Comparison of ENCODE assay signal across 21 cellular contexts in the genomic region with DNA sequence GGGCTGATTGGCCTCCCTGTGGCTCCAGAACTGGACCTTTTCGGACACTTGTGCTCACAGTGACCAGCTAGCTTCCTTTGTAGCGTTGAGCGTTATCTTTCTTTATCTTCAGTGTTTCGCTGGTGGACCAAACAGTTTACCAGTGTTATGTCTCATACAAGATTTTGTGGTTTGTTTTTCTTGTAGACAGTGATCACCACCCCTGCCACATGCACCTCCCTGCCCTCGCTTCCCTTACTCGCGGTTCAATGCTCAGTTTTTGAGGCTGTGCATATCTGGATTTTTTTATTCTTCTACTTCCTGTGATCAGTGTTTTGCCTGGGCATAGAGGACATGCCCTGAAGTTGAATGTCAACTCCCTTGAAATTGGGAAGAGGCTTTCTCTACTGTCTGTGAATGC. TPM values are rescaled to one million over a fixed set of nuclear protein-coding genes. Genes with fewer than 3 reads are reported as not detected.
DNase-seq lines count a peak whose midpoint lies in the region; ATAC-seq and TF ChIP-seq lines count a peak whose summit lies in the region.
"Had no signal": no experiment of that assay in that cellular context is flagged by ENCODE, and none has a peak within 500 bp of the region (broad histone marks: within the 10 kb centered on the region; RNA-seq: fewer than 3 reads in every experiment).

No MANE protein-coding gene starts in this region.

- no peaks in the 10 kb centered on the region for H3K9me3 Mint-ChIP-seq in effector memory CD8-positive, alpha-beta T cell
- peaks cover 4% of the 10 kb centered on the region for H3K9me3 Mint-ChIP-seq in natural killer cell treated with Interleukin-12 subunit alpha and Interleukin-12 subunit beta and Interleukin-15 and Interleukin-18, amount 100 ng/mL, for 72 hours
- peaks cover 5 to 9% of the 10 kb centered on the region in 2 experiments for H3K9me3 Mint-ChIP-seq in H9

- no peaks in the 10 kb centered on the region for H3K79me1 ChIP-seq in H9 (ENCODE audit: insufficient read depth, low read depth, low read length, poor library complexity, severe bottlenecking)

- no peaks in the 10 kb centered on the region for H3K23me2 ChIP-seq in H9 (ENCODE audit: insufficient read length, low read depth, low read length, poor library complexity, severe bottlenecking)

- no peak overlapping the region for H2AK5ac ChIP-seq in H9 (ENCODE audit: insufficient read length, low read length)

- H2BK20ac ChIP-seq in H9 (ENCODE audit: low read depth, low read length, poor library complexity, severe bottlenecking): no peak overlapping the region

- no CpG with 5 or more reads among the region's 7 CpGs for WGBS in H9 (ENCODE audit: extremely low coverage, insufficient read length, low lambda C conversion rate)

- peaks cover 30% of the 10 kb centered on the region; the same call in 1 of the 2 replicates for H3K9me3 ChIP-seq in Loucy (ENCODE audit: insufficient read depth, low read depth, low read length)
- no peaks in the 10 kb centered on the region for H3K9me3 ChIP-seq in H9 (ENCODE audit: control insufficient read depth, low read depth, low read length)
- H3K9me3 ChIP-seq: HAP-1 had no signal

- H3K79me2 ChIP-seq in Loucy (ENCODE audit: insufficient read depth, low read length): no peaks in the 10 kb centered on the region
- no peaks in the 10 kb centered on the region for H3K79me2 ChIP-seq in H9 (ENCODE audit: insufficient read depth, low read length)

- H3K9me2 ChIP-seq in Loucy (replicated peaks; ENCODE audit: low read depth, low read length): no peaks in the 10 kb centered on the region

- peak; percentile 33 for ATAC-seq in effector memory CD8-positive, alpha-beta T cell (replicated peaks)
- no peak for ATAC-seq in natural killer cell treated with Interleukin-12 subunit alpha and Interleukin-12 subunit beta and Interleukin-15 and Interleukin-18, amount 100 ng/mL, for 72 hours
- ATAC-seq in GM18498 (IDR thresholded peaks at IDR 0.05; ENCODE audit: unreplicated experiment): no peak
- ATAC-seq: A549 had no signal

- H2BK12ac ChIP-seq in H9 (ENCODE audit: insufficient read length, low read depth, low read length): no peak overlapping the region

- no peak overlapping the region for H4K8ac ChIP-seq in H9 (replicated peaks; ENCODE audit: insufficient read length, low read depth, low read length)

- no peaks in the 10 kb centered on the region for H3K36me3 ChIP-seq in Loucy (ENCODE audit: insufficient read depth, low read length)
- H3K36me3 ChIP-seq: HAP-1 had no signal

- no peak overlapping the region for H2AFZ ChIP-seq in Loucy (ENCODE audit: low read length)
- H2AFZ ChIP-seq in H9 (ENCODE audit: low read length): no peak overlapping the region

- peaks cover 10 to 36% of the 10 kb centered on the region in 2 donors for H3K27me3 Mint-ChIP-seq in effector memory CD8-positive, alpha-beta T cell
- peaks cover 0 to 3% of the 10 kb centered on the region in 2 donors for H3K27me3 Mint-ChIP-seq in natural killer cell treated with Interleukin-12 subunit alpha and Interleukin-12 subunit beta and Interleukin-15 and Interleukin-18, amount 100 ng/mL, for 72 hours
- H3K27me3 Mint-ChIP-seq in H9 (ENCODE audit: low read depth): peaks cover 39% of the 10 kb centered on the region

- no peak for TF ChIP-seq CTCF in Loucy (conservative IDR thresholded peaks at IDR 0.05; ENCODE audit: low read length)
- no peak for TF ChIP-seq CTCF in H9 (conservative IDR thresholded peaks at IDR 0.05)

- H3K4me1 ChIP-seq in Loucy (ENCODE audit: insufficient read depth, low read length, poor library complexity, severe bottlenecking): no peaks in the 10 kb centered on the region
- H3K4me1 ChIP-seq in H9 (ENCODE audit: insufficient read depth, low read length): no peaks in the 10 kb centered on the region
- H3K4me1 ChIP-seq: A549 had no signal

- H2BK5ac ChIP-seq in H9 (ENCODE audit: insufficient read length, low read length): no peak overlapping the region

- H3K18ac ChIP-seq in H9 (ENCODE audit: insufficient read length, low read depth, low read length): no peak overlapping the region

- no peak overlapping the region for H2BK120ac ChIP-seq in H9 (ENCODE audit: low read depth, low read length, poor library complexity, severe bottlenecking)

- H3K4me3 ChIP-seq in Loucy (ENCODE audit: low read length, poor library complexity, severe bottlenecking): no peak overlapping the region
- H3K4me3 ChIP-seq: A549, HAP-1 had no signal

- no peak overlapping the region for H3K27ac Mint-ChIP-seq in effector memory CD8-positive, alpha-beta T cell
- H3K27ac Mint-ChIP-seq in natural killer cell treated with Interleukin-12 subunit alpha and Interleukin-12 subunit beta and Interleukin-15 and Interleukin-18, amount 100 ng/mL, for 72 hours: no peak overlapping the region
- peak overlapping the region in 1 of 3 experiments; percentile 31; a peak in 1 of 7 replicates for H3K27ac Mint-ChIP-seq in H9
- H3K27ac Mint-ChIP-seq: B cell had no signal

- no peak overlapping the region for H3K4ac ChIP-seq in H9 (ENCODE audit: low read depth, low read length)

- H3K4me3 Mint-ChIP-seq in effector memory CD8-positive, alpha-beta T cell: peak overlapping the region; percentile 9 to 11
- peak overlapping the region; percentile 47 for H3K4me3 Mint-ChIP-seq in natural killer cell treated with Interleukin-12 subunit alpha and Interleukin-12 subunit beta and Interleukin-15 and Interleukin-18, amount 100 ng/mL, for 72 hours
- H3K4me3 Mint-ChIP-seq in H9: no peak overlapping the region
- H3K4me3 Mint-ChIP-seq: B cell had no signal

- H3K9ac ChIP-seq in Loucy (ENCODE audit: low read depth, low read length, poor library complexity, severe bottlenecking) (no peak overlapping the region), H9 (ENCODE audit: extremely low read depth, insufficient read length, low read length) (no peak overlapping the region)
- H3K9ac ChIP-seq: KMS-11 had no signal

- no peak overlapping the region for H2BK15ac ChIP-seq in H9 (ENCODE audit: low read depth, low read length)

- no peak overlapping the region for H3K27ac ChIP-seq in H9 (ENCODE audit: insufficient read length, low read depth, low read length)
- H3K27ac ChIP-seq: A549, KMS-11 had no signal

- no peak overlapping the region for H4K5ac ChIP-seq in H9 (ENCODE audit: insufficient read length, low read depth, low read length)

- H4K20me1 ChIP-seq in Loucy (ENCODE audit: insufficient read depth, low read length, poor library complexity, severe bottlenecking): no peaks in the 10 kb centered on the region
- H4K20me1 ChIP-seq in H9 (ENCODE audit: control insufficient read depth, insufficient read depth, insufficient read length): no peaks in the 10 kb centered on the region

- H3K23ac ChIP-seq in H9 (ENCODE audit: insufficient read length, low read depth, low read length): no peak overlapping the region

- no peaks in the 10 kb centered on the region for H3K27me3 ChIP-seq in Loucy (ENCODE audit: insufficient read depth, low read length, poor library complexity, severe bottlenecking)
- H3K27me3 ChIP-seq in H9 (ENCODE audit: insufficient read depth, low read length): no peaks in the 10 kb centered on the region

- no peaks in the 10 kb centered on the region for H3K36me3 Mint-ChIP-seq in effector memory CD8-positive, alpha-beta T cell (ENCODE audit: insufficient read depth)
- no peaks in the 10 kb centered on the region for H3K36me3 Mint-ChIP-seq in natural killer cell treated with Interleukin-12 subunit alpha and Interleukin-12 subunit beta and Interleukin-15 and Interleukin-18, amount 100 ng/mL, for 72 hours
- H3K36me3 Mint-ChIP-seq in H9 (ENCODE audit: insufficient read depth in 1 of 3, low read depth in 3 of 3): peaks cover 4 to 10% (median 5%) of the 10 kb centered on the region in 3 experiments; a peak in 4 of 7 replicates

- no peak overlapping the region for H3K56ac ChIP-seq in H9 (ENCODE audit: insufficient read length, low read depth, low read length)

- no peaks in the 10 kb centered on the region for H3F3A ChIP-seq in Loucy (ENCODE audit: low read depth)

- no peak overlapping the region for H4K91ac ChIP-seq in H9 (ENCODE audit: insufficient read length, low read depth, low read length)

- peak; percentile 13 for DNase-seq in activated effector memory CD4-positive, alpha-beta T cell treated with Interleukin-2 at 50 U/mL for 16 hours
- DNase-seq in activated effector memory CD4-positive, alpha-beta T cell treated with anti-CD3 and anti-CD28 coated beads, Interleukin-2, amount 50 U/mL, for 16 hours: no peak
- DNase-seq in effector memory CD8-positive, alpha-beta T cell: no peak
- DNase-seq in natural killer cell treated with Interleukin-12 subunit alpha and Interleukin-12 subunit beta and Interleukin-15 and Interleukin-18, amount 100 ng/mL, for 72 hours (ENCODE audit: low spot score): no peak
- DNase-seq in H9: no peak
- DNase-seq in NCI-H1694 treated with DMSO at 0.1 percent for 48 hours (lab: John Stamatoyannopoulos, UW): no peak
- DNase-seq: COR-L47, DMS79, NCI-H1105 treated with DMSO at 0.1 percent for 48 hours, NCI-H1694, NCI-H2081 treated with DMSO at 0.1 percent for 48 hours, NCI-H2171 treated with DMSO at 0.1 percent for 48 hours, NCI-H524 treated with DMSO at 0.1 percent for 48 hours had no signal

- peaks cover 5 to 26% of the 10 kb centered on the region in 2 donors for H3K4me1 Mint-ChIP-seq in effector memory CD8-positive, alpha-beta T cell (ENCODE audit: low read depth in 2 of 2)
- H3K4me1 Mint-ChIP-seq in natural killer cell treated with Interleukin-12 subunit alpha and Interleukin-12 subunit beta and Interleukin-15 and Interleukin-18, amount 100 ng/mL, for 72 hours (ENCODE audit: low read depth in 2 of 2): peaks cover 38% of the 10 kb centered on the region in 2 donors
- peaks cover 20% of the 10 kb centered on the region in 2 experiments for H3K4me1 Mint-ChIP-seq in H9
- H3K4me1 Mint-ChIP-seq: B cell had no signal

- peak overlapping the region; percentile 4 for H3K4me2 ChIP-seq in Loucy (ENCODE audit: low read depth, low read length, poor library complexity, severe bottlenecking)
- no peak overlapping the region for H3K4me2 ChIP-seq in H9 (ENCODE audit: insufficient read depth, insufficient read length, low read length)
- H3K4me2 ChIP-seq: A549, KMS-11 had no signal

- no peak overlapping the region for H3K14ac ChIP-seq in H9 (ENCODE audit: insufficient read depth, low read length)

- H3T11ph ChIP-seq in H9 (ENCODE audit: low read length): no peak overlapping the region

RNA-seq across cellular contexts. Expression of a gene that starts 16.4 kb away (rescaled TPM):
- total RNA-seq in natural killer cell treated with Interleukin-12 subunit alpha and Interleukin-12 subunit beta and Interleukin-15 and Interleukin-18, amount 100 ng/mL, for 72 hours: not detected
- total RNA-seq in H9 (2021): 0.68 and 0.79 TPM in 2 replicates
- total RNA-seq: HT1080, RPMI7951 had no signal

Comparison
In these comparisons a context has a peak if more than half of its experiments do, and no peak if none do; other contexts are left out.
1. H3K4me3 Mint-ChIP-seq: peak in effector memory CD8-positive, alpha-beta T cell (2 of 2) and natural killer cell treated with Interleukin-12 subunit alpha and Interleukin-12 subunit beta and Interleukin-15 and Interleukin-18, amount 100 ng/mL, for 72 hours (single experiment); none in H9 (0 of 2).